In the genomic region with DNA sequence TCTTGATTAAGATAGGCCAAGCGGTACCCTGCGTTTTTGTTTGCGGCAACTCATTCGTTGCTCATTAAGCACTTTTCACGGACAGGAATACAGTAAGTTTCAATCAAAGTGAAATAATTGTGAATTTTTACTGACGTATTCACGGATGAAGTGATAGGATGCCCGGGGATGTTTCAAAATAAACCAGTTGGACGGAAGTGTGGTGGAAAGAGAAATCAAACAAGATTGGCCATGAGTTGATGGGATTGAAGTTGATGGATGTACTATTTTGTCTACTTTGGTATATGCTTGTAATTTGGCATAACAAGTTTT, we compare ENCODE assay signal across 8 cellular contexts. TPM values are rescaled to one million over a fixed set of nuclear protein-coding genes. Genes with fewer than 3 reads are reported as not detected.
DNase-seq lines count a peak whose midpoint lies in the region; ATAC-seq lines count a peak whose summit lies in the region.

No MANE protein-coding gene starts in this region.

- H3K4me1 Mint-ChIP-seq in activated CD8-positive, alpha-beta memory T cell treated with anti-CD3 and anti-CD28 coated beads, Interleukin-2, amount 10 ng/mL, durations not matched to agents 7 days and 5 days, result peaks cover 17% of the 10 kb centered on the region

- peaks cover 9% of the 10 kb centered on the region for H3K4me1 ChIP-seq in thymus (ENCODE audit: control insufficient read depth, insufficient read depth, low read length)

- peaks cover 9% of the 10 kb centered on the region for H3K36me3 ChIP-seq in thymus (ENCODE audit: control insufficient read depth, insufficient read depth)

- no peaks in the 10 kb centered on the region for H3K9me3 ChIP-seq in thymus (ENCODE audit: control insufficient read depth)

- H3K27ac ChIP-seq in thymus (ENCODE audit: low read depth) (no peak overlapping the region), caudate nucleus (ENCODE audit: low read depth, low read length) (no peak overlapping the region)

- peak overlapping the region; percentile 69 for H3K27ac Mint-ChIP-seq in activated CD8-positive, alpha-beta memory T cell treated with anti-CD3 and anti-CD28 coated beads, Interleukin-2, amount 10 ng/mL, durations not matched to agents 7 days and 5 days
- peak overlapping the region; percentile 81 to 93 for H3K27ac Mint-ChIP-seq in activated naive CD4-positive, alpha-beta T cell treated with anti-CD3 and anti-CD28 coated beads, Interleukin-2, amount 50 U/mL, for 72 hours

- H3K27me3 Mint-ChIP-seq in activated CD8-positive, alpha-beta memory T cell treated with anti-CD3 and anti-CD28 coated beads, Interleukin-2, amount 10 ng/mL, durations not matched to agents 7 days and 5 days, result no peaks in the 10 kb centered on the region

- peaks cover 4% of the 10 kb centered on the region for H3K36me3 Mint-ChIP-seq in activated CD8-positive, alpha-beta memory T cell treated with anti-CD3 and anti-CD28 coated beads, Interleukin-2, amount 10 ng/mL, durations not matched to agents 7 days and 5 days
- H3K36me3 Mint-ChIP-seq in activated naive CD4-positive, alpha-beta T cell treated with anti-CD3 and anti-CD28 coated beads, Interleukin-2, amount 50 U/mL, for 72 hours, result peaks cover 8 to 23% of the 10 kb centered on the region in 2 donors

- H3K27me3 ChIP-seq in thymus (ENCODE audit: control insufficient read depth, insufficient read depth), result no peaks in the 10 kb centered on the region

- peak overlapping the region; percentile 60 for H3K4me3 ChIP-seq in thymus (ENCODE audit: low read length)

- peak overlapping the region; percentile 81 for H3K4me3 Mint-ChIP-seq in activated CD8-positive, alpha-beta memory T cell treated with anti-CD3 and anti-CD28 coated beads, Interleukin-2, amount 10 ng/mL, durations not matched to agents 7 days and 5 days

- no peak for ATAC-seq in activated CD8-positive, alpha-beta memory T cell treated with anti-CD3 and anti-CD28 coated beads, Interleukin-2, amount 10 ng/mL, durations not matched to agents 7 days and 5 days
- ATAC-seq in activated naive CD4-positive, alpha-beta T cell treated with anti-CD3 and anti-CD28 coated beads, Interleukin-2, amount 50 U/mL, for 72 hours, result peak in 1 of 2 donors; percentile 2

- DNase-seq in activated CD8-positive, alpha-beta memory T cell treated with anti-CD3 and anti-CD28 coated beads, Interleukin-2, amount 10 ng/mL, durations not matched to agents 7 days and 5 days, result no peak
- DNase-seq in activated CD8-positive, alpha-beta memory T cell treated with anti-CD3 and anti-CD28 coated beads for 24 hours, result no peak
- DNase-seq in activated naive CD4-positive, alpha-beta T cell treated with anti-CD3 and anti-CD28 coated beads, Interleukin-2, amount 50 U/mL, for 72 hours (ENCODE audit: low spot score in 2 of 2), result no peak
- DNase-seq in kidney glomerular epithelial cell (lab: John Stamatoyannopoulos, UW), result peak; percentile 21
- DNase-seq in NCI-H82 (lab: John Stamatoyannopoulos, UW), result no peak
- no peak for DNase-seq in caudate nucleus (lab: John Stamatoyannopoulos, UW)
- no peak for DNase-seq in mesenteric fat pad (ENCODE audit: low spot score)

- CTCF ChIA-PET in activated CD8-positive, alpha-beta memory T cell treated with anti-CD3 and anti-CD28 coated beads, Interleukin-2, amount 10 ng/mL, durations not matched to agents 7 days and 5 days (lab: Charles Lee), result interaction anchor here (0.7 to 1.7 kb wide), 6 partner anchors 15 to 80 kb away, joined by 3 to 6 read pairs (median 3); a partner anchor contains a TSS

- no peaks in the 10 kb centered on the region for H3K9me3 Mint-ChIP-seq in activated CD8-positive, alpha-beta memory T cell treated with anti-CD3 and anti-CD28 coated beads, Interleukin-2, amount 10 ng/mL, durations not matched to agents 7 days and 5 days (ENCODE audit: low read depth)
- no peaks in the 10 kb centered on the region for H3K9me3 Mint-ChIP-seq in activated naive CD4-positive, alpha-beta T cell treated with anti-CD3 and anti-CD28 coated beads, Interleukin-2, amount 50 U/mL, for 72 hours

- WGBS in thymus, result 7% methylated on average over 9 of the region's 9 CpGs

RNA-seq across cellular contexts. Expression of a gene that starts 0.5 kb away (rescaled TPM):
- 10 to 100 TPM; 10.5 to 11.8 TPM for total RNA-seq in activated CD8-positive, alpha-beta memory T cell treated with anti-CD3 and anti-CD28 coated beads, Interleukin-2, amount 10 ng/mL, durations not matched to agents 7 days and 5 days
- total RNA-seq in activated naive CD4-positive, alpha-beta T cell treated with anti-CD3 and anti-CD28 coated beads, Interleukin-2, amount 50 U/mL, for 72 hours, result 10 to 100 TPM in 1 of 2 donors, 1 to 10 TPM in 1; 4.8 to 12.2 TPM
- 7.3 TPM for polyA plus RNA-seq in thymus
- 6.1 TPM for total RNA-seq in mesenteric fat pad
